ENCODE assay signal across 8 cellular contexts in genomic region chr20:57092112-57092899, GRCh38.
DNase-seq lines count a peak whose midpoint lies in the region; ATAC-seq, FAIRE-seq and TF ChIP-seq lines count a peak whose summit lies in the region.

No MANE protein-coding gene starts in this region.

- H3K27ac ChIP-seq in VCaP: no peak overlapping the region

- no peak for ATAC-seq in GM21723 (IDR thresholded peaks at IDR 0.05; ENCODE audit: unreplicated experiment)

- DNase-seq in BE2C (peak; percentile 71), GM19239 (ENCODE audit: insufficient read length, low spot score) (peak; percentile 61), NCI-H1048 (lab: John Stamatoyannopoulos, UW) (peak; percentile 44), cardiac fibroblast (ENCODE audit: low read depth in 2 of 2) (peak; percentile 32 to 44), left kidney (ENCODE audit: low read depth, low spot score) (peak; percentile 90)
- peak; percentile 8 for DNase-seq in stimulated activated CD8-positive, alpha-beta memory T cell treated with anti-CD3 and anti-CD28 coated beads, Interleukin-15, amount 100 ng/mL, for 1 hour (ENCODE audit: low read depth)

- TF ChIP-seq CTCF in BE2C (IDR thresholded peaks at IDR 0.05; ENCODE audit: low read depth, low read length): peak; percentile 74
- TF ChIP-seq CTCF in VCaP (conservative IDR thresholded peaks at IDR 0.05): peak; percentile 97
- peak; percentile 62 for TF ChIP-seq CTCF in cardiac fibroblast (IDR thresholded peaks at IDR 0.05; ENCODE audit: low read depth, low read length)

- peak; percentile 11 for FAIRE-seq in GM19239 (lab: Jason Lieb, UNC)

- H3K9me3 ChIP-seq in BE2C: no peaks in the 10 kb centered on the region

- no peaks in the 10 kb centered on the region for H3K36me3 ChIP-seq in BE2C

- H3K4me3 ChIP-seq in BE2C (ENCODE audit: low read depth, low read length) (no peak overlapping the region), cardiac fibroblast (replicated peaks in 1 of 2; ENCODE audit: low read depth in 2 of 2, low read length in 2 of 2) (no peak overlapping the region)

- H3K27me3 ChIP-seq in BE2C: no peaks in the 10 kb centered on the region

- H3K4me1 ChIP-seq in BE2C: no peaks in the 10 kb centered on the region

Comparison
In these comparisons a context has a peak if more than half of its experiments do, and no peak if none do; other contexts are left out.
1. DNase-seq: peak in every context shown above with its lines; median percentile 90 in left kidney; 71 in BE2C; 61 in GM19239; 44 in NCI-H1048; 38 in cardiac fibroblast; 8 in stimulated activated CD8-positive, alpha-beta memory T cell treated with anti-CD3 and anti-CD28 coated beads, Interleukin-15, amount 100 ng/mL, for 1 hour.